In the genomic region with DNA sequence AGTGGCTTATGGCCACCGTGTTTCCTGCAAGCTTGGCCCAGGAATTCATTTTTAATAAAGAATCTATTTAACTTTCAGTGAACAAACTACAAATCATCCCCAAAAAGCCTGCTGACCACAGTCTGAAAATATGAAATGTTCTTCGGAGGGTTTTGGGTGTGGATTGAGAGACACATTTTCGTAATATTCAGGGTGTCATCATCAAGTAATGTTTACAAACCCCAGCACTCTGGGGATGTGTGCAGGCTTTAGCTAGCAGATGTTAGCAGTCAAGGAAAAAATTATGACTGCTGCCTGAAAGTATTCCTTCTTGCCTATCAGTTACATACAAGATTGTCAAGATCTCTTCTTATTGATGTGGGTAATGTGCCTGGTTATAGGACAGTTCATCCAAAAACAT, we compare ENCODE assay signal across 15 cellular contexts.
A peak's percentile ranks its signal among the peaks of the same experiment; 100 is the strongest.
DNase-seq lines count a peak whose midpoint lies in the region; ATAC-seq, FAIRE-seq and TF ChIP-seq lines count a peak whose summit lies in the region.
"Had no signal": no experiment of that assay in that cellular context is flagged by ENCODE, and none has a peak within 500 bp of the region (broad histone marks: within the 10 kb centered on the region; RNA-seq: fewer than 3 reads in every experiment).

No MANE protein-coding gene starts in this region.

- no peak overlapping the region for H3K4me3 Mint-ChIP-seq in astrocyte (ENCODE audit: unreplicated experiment)
- H3K4me3 Mint-ChIP-seq: effector memory CD8-positive, alpha-beta T cell; neural progenitor cell had no signal

- intact Hi-C loops in left ventricle myocardium inferior (cut with micrococcal nuclease) (no loop called here), OCI-LY7 (cut with micrococcal nuclease; ENCODE audit: unreplicated experiment) (no loop called here)

- FAIRE-seq in astrocyte (lab: Jason Lieb, UNC): peak; percentile 75

- BruUV-seq in OCI-LY7 (replicated peaks; lab: Mats Ljungman, UMichigan): no TSS peak

- H4K20me1 ChIP-seq in astrocyte (ENCODE audit: insufficient read depth, low read length) (no peaks in the 10 kb centered on the region), OCI-LY7 (ENCODE audit: insufficient read depth, low read length) (no peaks in the 10 kb centered on the region)

- H3K27me3 Mint-ChIP-seq in astrocyte (ENCODE audit: low read depth, unreplicated experiment): no peaks in the 10 kb centered on the region

- H3K27me3 ChIP-seq in ACC112 (ENCODE audit: insufficient read depth, low read length) (no peaks in the 10 kb centered on the region), astrocyte (ENCODE audit: insufficient read depth, low read length) (no peaks in the 10 kb centered on the region), left ventricle myocardium inferior (ENCODE audit: low read depth) (no peaks in the 10 kb centered on the region), WERI-Rb-1 (ENCODE audit: insufficient read depth, low read depth, severe bottlenecking) (no peaks in the 10 kb centered on the region)
- H3K27me3 ChIP-seq: neural progenitor cell had no signal

- H3K9me3 Mint-ChIP-seq in astrocyte (ENCODE audit: unreplicated experiment): no peaks in the 10 kb centered on the region
- H3K9me3 Mint-ChIP-seq: effector memory CD8-positive, alpha-beta T cell; neural progenitor cell had no signal

- H3K4me2 ChIP-seq in astrocyte (ENCODE audit: low read length) (peak overlapping the region; percentile 42), OCI-LY7 (ENCODE audit: low read length) (no peak overlapping the region)
- H3K4me2 ChIP-seq: neural progenitor cell had no signal

- peak overlapping the region; percentile 75 for H3K27ac Mint-ChIP-seq in astrocyte (ENCODE audit: unreplicated experiment)
- H3K27ac Mint-ChIP-seq: effector memory CD8-positive, alpha-beta T cell; neural progenitor cell had no signal

- DNase-seq in HS-5 (ENCODE audit: low read depth) (peak; percentile 93), astrocyte (ENCODE audit: low read depth) (peak; percentile 83), left ventricle myocardium inferior (no peak), OCI-LY7 (ENCODE audit: low spot score) (no peak), NCI-H446 treated with DMSO at 0.1 percent for 48 hours (lab: John Stamatoyannopoulos, UW) (no peak), WERI-Rb-1 (no peak)
- DNase-seq: effector memory CD8-positive, alpha-beta T cell; Kasumi-1; NCI-H526 treated with DMSO at 0.1 percent for 48 hours; stimulated activated CD4-positive, alpha-beta T cell treated with anti-CD3 and anti-CD28 coated beads, Interleukin-1b, Interleukin-23, amount 100 ng/mL, for 48 hours had no signal

- POLR2A ChIA-PET in OCI-LY7 (lab: Charles Lee): no interaction called here

- peak overlapping the region; percentile 62 for H2AFZ ChIP-seq in ACC112 (ENCODE audit: low read length, unreplicated experiment)
- H2AFZ ChIP-seq in astrocyte (ENCODE audit: low read depth, low read length): no peak overlapping the region
- no peak overlapping the region for H2AFZ ChIP-seq in OCI-LY7 (ENCODE audit: low read length)
- H2AFZ ChIP-seq: neural progenitor cell had no signal

- H3K36me3 ChIP-seq in ACC112 (ENCODE audit: insufficient read depth, low read length): no peaks in the 10 kb centered on the region
- H3K36me3 ChIP-seq in astrocyte (ENCODE audit: insufficient read depth, low read length): no peaks in the 10 kb centered on the region
- H3K36me3 ChIP-seq in left ventricle myocardium inferior: no peaks in the 10 kb centered on the region
- no peaks in the 10 kb centered on the region for H3K36me3 ChIP-seq in OCI-LY7 (ENCODE audit: insufficient read depth, low read length)
- H3K36me3 ChIP-seq in WERI-Rb-1: no peaks in the 10 kb centered on the region
- H3K36me3 ChIP-seq: HAP-1, neural progenitor cell had no signal

- H3K9ac ChIP-seq in astrocyte (ENCODE audit: low read length): no peak overlapping the region
- H3K9ac ChIP-seq: neural progenitor cell had no signal

- H3K27ac ChIP-seq in ACC112 (ENCODE audit: low read depth, low read length) (peak overlapping the region; percentile 83), astrocyte (ENCODE audit: low read depth, low read length) (peak overlapping the region; percentile 37), left ventricle myocardium inferior (replicated peaks) (peak overlapping the region; percentile 52), OCI-LY7 (ENCODE audit: low read depth, low read length, poor library complexity, severe bottlenecking) (no peak overlapping the region), WERI-Rb-1 (no peak overlapping the region)
- H3K27ac ChIP-seq: C4-2B, neural progenitor cell had no signal

- peaks cover 25% of the 10 kb centered on the region for H3K4me1 ChIP-seq in ACC112 (ENCODE audit: control insufficient read depth, insufficient read depth, low read length, unreplicated experiment)
- no peaks in the 10 kb centered on the region for H3K4me1 ChIP-seq in astrocyte (ENCODE audit: insufficient read depth, low read length)
- H3K4me1 ChIP-seq in left ventricle myocardium inferior: peaks cover 7% of the 10 kb centered on the region
- no peaks in the 10 kb centered on the region for H3K4me1 ChIP-seq in OCI-LY7 (ENCODE audit: insufficient read depth, low read length, poor library complexity, severe bottlenecking)
- H3K4me1 ChIP-seq: neural progenitor cell had no signal

- H3K4me1 Mint-ChIP-seq in astrocyte (ENCODE audit: low read depth, unreplicated experiment): peaks cover 8% of the 10 kb centered on the region
- H3K4me1 Mint-ChIP-seq: neural progenitor cell had no signal

- TF ChIP-seq CTCF in astrocyte (IDR thresholded peaks at IDR 0.05; ENCODE audit: insufficient read depth, low read depth, low read length): no peak
- no peak for TF ChIP-seq CTCF in left ventricle myocardium inferior (IDR thresholded peaks at IDR 0.05; ENCODE audit: borderline replicate concordance)
- TF ChIP-seq CTCF in OCI-LY7 (conservative IDR thresholded peaks at IDR 0.05; ENCODE audit: low read length): no peak
- no peak for TF ChIP-seq CTCF in WERI-Rb-1 (IDR thresholded peaks at IDR 0.05; ENCODE audit: low read depth, low read length)

- no peak overlapping the region for H3K4me3 ChIP-seq in ACC112 (ENCODE audit: low read depth, low read length)
- H3K4me3 ChIP-seq in astrocyte (ENCODE audit: insufficient read depth, low read depth, low read length): no peak overlapping the region
- no peak overlapping the region for H3K4me3 ChIP-seq in left ventricle myocardium inferior
- H3K4me3 ChIP-seq in OCI-LY7 (ENCODE audit: low read depth, low read length, poor library complexity, severe bottlenecking): no peak overlapping the region
- no peak overlapping the region for H3K4me3 ChIP-seq in WERI-Rb-1 (ENCODE audit: low read depth, low read length)
- H3K4me3 ChIP-seq: HAP-1, neural progenitor cell had no signal

- H3K9me2 ChIP-seq in OCI-LY7 (ENCODE audit: insufficient read depth, low read length): no peaks in the 10 kb centered on the region

- H3K79me2 ChIP-seq in ACC112 (ENCODE audit: control insufficient read depth, insufficient read depth, low read length, unreplicated experiment) (no peaks in the 10 kb centered on the region), astrocyte (ENCODE audit: insufficient read depth, low read length) (no peaks in the 10 kb centered on the region), OCI-LY7 (ENCODE audit: insufficient read depth, low read depth, low read length) (no peaks in the 10 kb centered on the region)

- CTCF ChIA-PET in OCI-LY7 (lab: Charles Lee; ENCODE audit: unreplicated experiment): no interaction called here

- H3K9me3 ChIP-seq in astrocyte (ENCODE audit: insufficient read depth, low read depth, low read length) (no peaks in the 10 kb centered on the region), left ventricle myocardium inferior (replicated peaks) (no peaks in the 10 kb centered on the region), OCI-LY7 (ENCODE audit: low read length) (no peaks in the 10 kb centered on the region), WERI-Rb-1 (ENCODE audit: severe bottlenecking) (no peaks in the 10 kb centered on the region)
- H3K9me3 ChIP-seq: HAP-1 had no signal

- no peaks in the 10 kb centered on the region for H3K36me3 Mint-ChIP-seq in astrocyte (ENCODE audit: low read depth, unreplicated experiment)
- H3K36me3 Mint-ChIP-seq: neural progenitor cell had no signal

- ATAC-seq in HG03378 (IDR thresholded peaks at IDR 0.05; ENCODE audit: unreplicated experiment): no peak
- ATAC-seq: effector memory CD8-positive, alpha-beta T cell had no signal

Comparison
In these comparisons a context has a peak if more than half of its experiments do, and no peak if none do; other contexts are left out.
1. H3K27ac ChIP-seq: peak in ACC112 (single experiment), astrocyte (single experiment) and left ventricle myocardium inferior (single experiment); none in OCI-LY7 (single experiment) and WERI-Rb-1 (single experiment).
2. DNase-seq: peak in HS-5 (single experiment) and astrocyte (single experiment); none in left ventricle myocardium inferior (single experiment), OCI-LY7 (single experiment), NCI-H446 treated with DMSO at 0.1 percent for 48 hours (single experiment) and WERI-Rb-1 (single experiment).